In the genomic region with DNA sequence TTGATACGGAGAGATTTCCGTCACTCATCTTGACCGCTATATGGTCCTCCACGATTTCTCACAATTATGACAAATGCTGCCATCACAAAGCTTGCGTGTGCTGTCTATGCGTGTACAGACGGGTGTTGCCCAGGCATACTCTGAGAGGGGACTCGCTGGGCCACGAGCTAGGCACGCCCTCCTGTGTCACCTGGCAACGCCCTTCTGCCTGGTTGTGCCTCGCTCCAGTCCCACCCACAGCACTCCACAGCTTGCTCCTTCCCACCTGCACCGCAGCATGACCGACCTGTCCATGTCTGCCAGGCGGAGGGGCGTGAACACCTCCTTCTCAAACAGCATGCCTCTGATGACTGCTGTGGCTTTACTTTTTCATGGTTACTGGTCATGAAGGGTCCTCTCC, we compare ENCODE assay signal across 1 cellular context.
TF ChIP-seq lines count a peak whose summit lies in the region.

No MANE protein-coding gene starts in this region.

TF ChIP-seq in GM12891, 5 proteins besides CTCF, POLR2A, EP300 and RAD21:
- TF ChIP-seq PAX5 (IDR thresholded peaks at IDR 0.05; ENCODE audit: insufficient read depth, low read length, severe bottlenecking) = no peak
- no peak for TF ChIP-seq TAF1 (IDR thresholded peaks at IDR 0.05; ENCODE audit: low read depth, low read length)
- no peak for TF ChIP-seq POU2F2 (IDR thresholded peaks at IDR 0.05; ENCODE audit: low read depth, low read length)
- no peak for TF ChIP-seq SPI1 (IDR thresholded peaks at IDR 0.05; ENCODE audit: low read depth, low read length)
- TF ChIP-seq POLR2AphosphoS5 (IDR thresholded peaks at IDR 0.05; ENCODE audit: low read depth, low read length) = no peak
